10 cellular contexts compared by ENCODE assay signal in the genomic region with DNA sequence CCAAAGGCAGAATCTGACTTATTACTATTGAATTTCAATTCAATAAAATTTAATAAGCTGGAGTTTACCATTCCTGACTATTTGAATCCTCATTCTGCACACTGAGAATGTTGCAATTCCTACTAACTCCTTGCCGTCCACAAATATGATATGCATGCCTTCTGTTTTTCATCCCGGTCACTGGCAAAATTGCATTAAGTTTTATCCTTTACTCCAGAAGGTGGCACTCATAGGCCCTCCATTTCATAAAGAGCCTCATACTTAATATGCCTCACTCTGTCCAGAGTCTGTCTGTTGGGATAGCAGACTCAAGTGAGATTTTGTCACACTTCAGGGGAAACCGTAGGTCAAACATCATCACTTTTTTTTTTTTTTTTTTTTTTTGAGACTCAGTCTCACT. TPM values are rescaled to one million over a fixed set of nuclear protein-coding genes. Genes with fewer than 3 reads are reported as not detected.
DNase-seq lines count a peak whose midpoint lies in the region; ATAC-seq and TF ChIP-seq lines count a peak whose summit lies in the region.
"Had no signal": no experiment of that assay in that cellular context is flagged by ENCODE, and none has a peak within 500 bp of the region (broad histone marks: within the 10 kb centered on the region; RNA-seq: fewer than 3 reads in every experiment).

No MANE protein-coding gene starts in this region.

- H3K9me3 ChIP-seq in adrenal gland (replicated peaks in 1 of 3) (no peaks in the 10 kb centered on the region), MG63 (no peaks in the 10 kb centered on the region)

- TF ChIP-seq POLR2A in adrenal gland (IDR thresholded peaks at IDR 0.05), result no peak

- H3K27me3 ChIP-seq in adrenal gland (no peaks in the 10 kb centered on the region), MG63 (no peaks in the 10 kb centered on the region)

- H3K27ac ChIP-seq in adrenal gland, result no peak overlapping the region

- H3K36me3 ChIP-seq in adrenal gland (replicated peaks in 1 of 2), result peaks cover 0 to 1% of the 10 kb centered on the region in 2 donors
- no peaks in the 10 kb centered on the region for H3K36me3 ChIP-seq in MG63

- WGBS in adrenal gland, 4 donors, result 6 to 9% (median 7%) methylated on average over 3 of the region's 3 CpGs

- H3K4me1 ChIP-seq in adrenal gland (replicated peaks in 1 of 2), result peaks cover 0 to 7% of the 10 kb centered on the region in 2 donors

- in situ Hi-C loops in KBM-7 (cut with MboI; ENCODE audit: low pct_unique_long_range_greater_than_20kb, low sequenced_read_pairs), result no loop called here

- ATAC-seq in GM19463 (IDR thresholded peaks at IDR 0.05; ENCODE audit: unreplicated experiment) (no peak), GM18870 (IDR thresholded peaks at IDR 0.05; ENCODE audit: unreplicated experiment) (no peak)

- peak in 5 of 6 experiments; percentile 35 to 61 (median 48) for TF ChIP-seq CTCF in adrenal gland (IDR thresholded peaks at IDR 0.05)

- H3K4me3 ChIP-seq in adrenal gland (no peak overlapping the region), MG63 (no peak overlapping the region)

- peak; percentile 56 for DNase-seq in D341Med (ENCODE audit: low spot score)
- peak; percentile 66 for DNase-seq in KBM-7
- DNase-seq in adrenal gland, result peak in 3 of 7 donors; percentile 27 to 38 (median 37)
- DNase-seq in medulla oblongata (ENCODE audit: extremely low spot score), result peak; percentile 33
- no peak for DNase-seq in stimulated activated CD4-positive, alpha-beta T cell treated with anti-CD3 and anti-CD28 coated beads, Interleukin-1b, Interleukin-23, amount 100 ng/mL, for 48 hours
- DNase-seq in MG63, result no peak

- intact Hi-C loops in adrenal gland (cut with DNase I), result loop anchor here (5.0 kb wide), 1 partner anchor 104 kb away; the partner anchor contains the start of gene KLHDC9 (in 2 of the 2)

RNA-seq across cellular contexts. Expression of gene F11R, which starts 27.4 kb away (rescaled TPM):
- total RNA-seq in adrenal gland, result 10 to 100 TPM; 32.1 to 99.1 (median 55.1) TPM
- polyA plus RNA-seq in adrenal gland, result 10 to 100 TPM; 19.3 to 83.0 (median 22.9) TPM
- total RNA-seq in MG63 (2014; rRNA removed; shearing (Covaris generic); ENCODE audit: low replicate concordance), result 0.22 and 1.7 TPM in 2 replicates

RNA-seq across cellular contexts. Expression of gene ITLN2, which starts 38.9 kb away (rescaled TPM):
- 1 to 10 TPM in 1 of 8 donors, not detected in 7; 3.1 TPM for total RNA-seq in adrenal gland
- polyA plus RNA-seq in adrenal gland, result under 1 TPM in 1 of 3 donors, not detected in 2; 0.32 TPM
- total RNA-seq in MG63 (2014; rRNA removed; shearing (Covaris generic); ENCODE audit: low replicate concordance), result not detected in 2 replicates
- total RNA-seq: glomerular endothelial cell, temporal lobe had no signal

RNA-seq across cellular contexts. Expression of gene TSTD1, which starts 45.2 kb away (rescaled TPM):
- total RNA-seq in adrenal gland, result 100 to 1,000 TPM in 3 of 8 donors, 10 to 100 TPM in 5; 46.3 to 280 (median 93.3) TPM
- polyA plus RNA-seq in adrenal gland, result 100 to 1,000 TPM in 2 of 3 donors, 10 to 100 TPM in 1; 57.8 to 153 (median 109) TPM
- total RNA-seq in MG63 (2014; rRNA removed; shearing (Covaris generic); ENCODE audit: low replicate concordance), result not detected in 2 replicates

RNA-seq across cellular contexts. Expression of gene USF1, which starts 52.2 kb away (rescaled TPM):
- total RNA-seq in adrenal gland, result 10 to 100 TPM; 41.3 to 82.9 (median 63.7) TPM
- 100 to 1,000 TPM in 2 of 3 donors, 10 to 100 TPM in 1; 48.0 to 153 (median 144) TPM for polyA plus RNA-seq in adrenal gland
- total RNA-seq in MG63 (2014; rRNA removed; shearing (Covaris generic); ENCODE audit: low replicate concordance), result 102 and 103 TPM in 2 replicates

Comparison
In these comparisons a context has a peak if more than half of its experiments do, and no peak if none do; other contexts are left out.
1. DNase-seq: peak in D341Med (single experiment), KBM-7 (single experiment) and medulla oblongata (single experiment); none in stimulated activated CD4-positive, alpha-beta T cell treated with anti-CD3 and anti-CD28 coated beads, Interleukin-1b, Interleukin-23, amount 100 ng/mL, for 48 hours (single experiment) and MG63 (single experiment).
2. RNA of gene F11R, which starts 27.4 kb away (total RNA-seq): 32.1 to 99.1 TPM in adrenal gland; 0.22 to 1.7 TPM in MG63; every median in the first group is over 10 times any median in the second.
3. RNA of gene TSTD1, which starts 45.2 kb away (total RNA-seq): 46.3 to 280 TPM in adrenal gland; not detected in MG63; every median in the first group is over 10 times any median in the second.